Comparison of ENCODE assay signal across 13 cellular contexts in the genomic region with DNA sequence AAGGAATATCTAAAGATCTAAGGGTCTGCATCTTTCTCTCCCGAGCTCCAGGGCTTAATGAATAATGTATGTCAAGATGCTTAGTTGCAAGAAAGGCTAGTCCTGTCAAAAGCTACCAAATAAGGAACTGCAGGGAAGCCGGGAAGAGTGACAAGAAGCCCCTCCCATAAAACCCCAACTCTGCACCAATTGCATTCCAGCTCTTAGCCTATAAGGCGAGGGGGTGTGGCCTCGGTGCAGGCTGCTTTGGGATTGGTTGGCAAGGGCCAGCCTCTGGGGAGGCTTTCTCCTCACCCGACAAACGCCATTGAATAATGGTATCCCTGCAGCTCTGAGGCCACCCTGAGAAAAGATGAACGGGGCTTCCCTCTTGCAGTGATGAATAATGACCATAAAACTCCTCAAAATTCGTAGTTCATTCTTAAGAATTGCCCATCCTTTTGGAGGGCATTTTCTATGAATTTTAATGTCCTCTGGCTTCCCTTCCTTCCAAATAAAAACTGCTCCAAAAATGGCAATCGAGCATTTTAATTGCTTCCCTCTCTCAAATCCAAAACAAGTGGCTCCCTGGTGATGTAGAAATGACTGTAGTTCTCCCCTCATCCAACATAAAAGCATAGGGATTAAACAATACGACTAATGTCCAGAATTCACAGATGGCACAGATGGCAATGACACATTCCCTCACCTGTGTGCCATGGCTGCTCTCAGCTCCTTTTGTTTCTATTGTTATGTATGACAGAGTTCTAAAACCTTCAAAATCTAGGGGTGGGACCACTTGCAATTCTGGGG.
DNase-seq lines count a peak whose midpoint lies in the region; ATAC-seq and TF ChIP-seq lines count a peak whose summit lies in the region.
"Had no signal": no experiment of that assay in that cellular context is flagged by ENCODE, and none has a peak within 500 bp of the region (broad histone marks: within the 10 kb centered on the region; RNA-seq: fewer than 3 reads in every experiment).

No MANE protein-coding gene starts in this region.

- H3K9me2 ChIP-seq in GM23248 (ENCODE audit: insufficient read depth) = no peaks in the 10 kb centered on the region

- H3K9ac ChIP-seq in mesendoderm (ENCODE audit: low read length) (no peak overlapping the region), GM23248 (no peak overlapping the region)
- H3K9ac ChIP-seq: BLaER1 treated with 17β-estradiol and CSF1 and Interleukin-3, amounts not matched to agents 10 nM and 100 nM had no signal

- H3K4me3 ChIP-seq in A673 (ENCODE audit: low read depth, low read length, poor library complexity, severe bottlenecking) (no peak overlapping the region), mesendoderm (ENCODE audit: low read length) (no peak overlapping the region), GM23248 (no peak overlapping the region)
- H3K4me3 ChIP-seq: BLaER1 treated with 17β-estradiol and CSF1 and Interleukin-3, amounts not matched to agents 10 nM and 100 nM; right lobe of liver had no signal

- intact Hi-C loops in A673 (cut with micrococcal nuclease; ENCODE audit: unreplicated experiment) = loop anchor here (10.0 kb wide), 1 partner anchor 525 kb away; no protein-coding TSS in a partner anchor

- peak overlapping the region; percentile 70 for H3K18ac ChIP-seq in mesendoderm (ENCODE audit: low read length)

- no peak overlapping the region for H3K56ac ChIP-seq in mesendoderm (ENCODE audit: low read length)

- H2BK5ac ChIP-seq in mesendoderm (ENCODE audit: low read length) = no peak overlapping the region

- H3K4me1 ChIP-seq in A673 (ENCODE audit: insufficient read depth, low read length, poor library complexity, severe bottlenecking) = peaks cover 4% of the 10 kb centered on the region
- peaks cover 2% of the 10 kb centered on the region for H3K4me1 ChIP-seq in mesendoderm (ENCODE audit: control insufficient read depth, low read depth, low read length)
- no peaks in the 10 kb centered on the region for H3K4me1 ChIP-seq in GM23248 (ENCODE audit: insufficient read depth)
- H3K4me1 ChIP-seq: BLaER1 treated with 17β-estradiol and CSF1 and Interleukin-3, amounts not matched to agents 10 nM and 100 nM; right lobe of liver had no signal

- WGBS in mesendoderm (ENCODE audit: extremely low coverage, insufficient coverage, low lambda C conversion rate) = no CpG with 5 or more reads among the region's 10 CpGs
- WGBS in GM23248 (ENCODE audit: low coverage in 1 of 2, low lambda C conversion rate in 2 of 2, missing lambda C conversion rate in 2 of 2), 2 experiments = 87 to 89% methylated on average over 10 of the region's 10 CpGs

- no peak overlapping the region for H4K5ac ChIP-seq in mesendoderm (ENCODE audit: low read length)

- H3K79me1 ChIP-seq in mesendoderm (ENCODE audit: low read length) = no peaks in the 10 kb centered on the region

- peak overlapping the region; percentile 8 for H2BK120ac ChIP-seq in mesendoderm (ENCODE audit: low read depth, low read length)

- POLR2A ChIA-PET in A673 (lab: Charles Lee; ENCODE audit: low non-redundant PET) = no interaction called here

- H3K79me2 ChIP-seq in mesendoderm (ENCODE audit: control insufficient read depth, insufficient read depth, low read length) = no peaks in the 10 kb centered on the region
- H3K79me2 ChIP-seq in GM23248 (ENCODE audit: insufficient read depth) = peaks cover 77% of the 10 kb centered on the region

- H3K27me3 ChIP-seq in A673 (replicated peaks; ENCODE audit: insufficient read depth, low read depth, low read length, poor library complexity) (no peaks in the 10 kb centered on the region), mesendoderm (ENCODE audit: insufficient read depth, low read length, poor library complexity) (no peaks in the 10 kb centered on the region), GM23248 (replicated peaks; ENCODE audit: insufficient read depth) (no peaks in the 10 kb centered on the region)
- H3K27me3 ChIP-seq: BLaER1 treated with 17β-estradiol and CSF1 and Interleukin-3, amounts not matched to agents 10 nM and 100 nM; right lobe of liver had no signal

- H4K20me1 ChIP-seq in GM23248 (ENCODE audit: insufficient read depth) = no peaks in the 10 kb centered on the region

- H3K4ac ChIP-seq in mesendoderm (ENCODE audit: low read depth, low read length) = no peak overlapping the region

- H2BK15ac ChIP-seq in mesendoderm (replicated peaks; ENCODE audit: low read depth) = no peak overlapping the region

- H3K9me3 ChIP-seq in A673 (ENCODE audit: low read depth, low read length, poor library complexity, severe bottlenecking) (no peaks in the 10 kb centered on the region), GM23248 (ENCODE audit: low read depth) (no peaks in the 10 kb centered on the region)
- H3K9me3 ChIP-seq: right lobe of liver had no signal

- H2AFZ ChIP-seq in GM23248 = no peak overlapping the region

- H3K36me3 ChIP-seq in A673 (ENCODE audit: insufficient read depth, low read length, poor library complexity, severe bottlenecking) = no peaks in the 10 kb centered on the region
- H3K36me3 ChIP-seq in mesendoderm (ENCODE audit: control insufficient read depth, insufficient read depth, low read length) = no peaks in the 10 kb centered on the region
- H3K36me3 ChIP-seq in GM23248 (ENCODE audit: low read depth) = no peaks in the 10 kb centered on the region
- H3K36me3 ChIP-seq: right lobe of liver had no signal

- no peak overlapping the region for H3K23ac ChIP-seq in mesendoderm (ENCODE audit: low read length)

- CTCF ChIA-PET in A673 (lab: Charles Lee) = interaction anchor here (0.6 kb wide), 1 partner anchor 33 kb away, joined by 3 read pairs; no protein-coding TSS in a partner anchor

- DNase-seq in A673 (ENCODE audit: low spot score) (peak; percentile 84), HT1080 (ENCODE audit: low read depth) (peak; percentile 5), amygdala (lab: John Stamatoyannopoulos, UW) (peak in 53 of 56 donors; percentile 6 to 91 (median 57)), mesendoderm (peak; percentile 86), NCI-H1436 (lab: John Stamatoyannopoulos, UW) (no peak), NCI-H226 (no peak), GM23248 (no peak)
- DNase-seq: activated CD4-positive, CD25-positive, alpha-beta regulatory T cell; activated T-cell treated with anti-CD3 and anti-CD28 coated beads, Interleukin-2, amount 50 U/mL, for 1 hour; NCI-H2107; right lobe of liver had no signal

- H3K27ac ChIP-seq in A673 (ENCODE audit: low read depth, low read length, poor library complexity, severe bottlenecking) = no peak overlapping the region
- H3K27ac ChIP-seq in mesendoderm (ENCODE audit: low read depth, low read length) = no peak overlapping the region
- no peak overlapping the region for H3K27ac ChIP-seq in GM23248
- H3K27ac ChIP-seq: BLaER1 treated with 17β-estradiol and CSF1 and Interleukin-3, amounts not matched to agents 10 nM and 100 nM; right lobe of liver had no signal

- no TSS peak for BruUV-seq in A673 (replicated peaks; lab: Mats Ljungman, UMichigan)

- H3F3A ChIP-seq in GM23248 (ENCODE audit: insufficient read depth) = no peaks in the 10 kb centered on the region

- H4K8ac ChIP-seq in mesendoderm (ENCODE audit: low read depth, low read length) = no peak overlapping the region

- no peak overlapping the region for H3K4me2 ChIP-seq in mesendoderm (ENCODE audit: low read length)
- H3K4me2 ChIP-seq in GM23248 (ENCODE audit: unreplicated experiment) = no peak overlapping the region
- H3K4me2 ChIP-seq: BLaER1 treated with 17β-estradiol and CSF1 and Interleukin-3, amounts not matched to agents 10 nM and 100 nM had no signal

- no peak overlapping the region for H2AK5ac ChIP-seq in mesendoderm (ENCODE audit: low read length)

- in situ Hi-C loops in GM23248 (cut with MboI) = loop anchor here (10.0 kb wide), 1 partner anchor 105 kb away; no protein-coding TSS in a partner anchor

- no peak for TF ChIP-seq CTCF in A673 (conservative IDR thresholded peaks at IDR 0.05; ENCODE audit: low read depth, low read length)

- ATAC-seq in HG02798 (IDR thresholded peaks at IDR 0.05; ENCODE audit: poor library complexity, unreplicated experiment) = no peak
- ATAC-seq: right lobe of liver had no signal

Comparison
In these comparisons a context has a peak if more than half of its experiments do, and no peak if none do; other contexts are left out.
1. DNase-seq: peak in A673 (single experiment), HT1080 (single experiment), amygdala (53 of 56) and mesendoderm (single experiment); none in NCI-H1436 (single experiment), NCI-H226 (single experiment) and GM23248 (single experiment).